Comparison of ENCODE assay signal across 15 cellular contexts in the genomic region with DNA sequence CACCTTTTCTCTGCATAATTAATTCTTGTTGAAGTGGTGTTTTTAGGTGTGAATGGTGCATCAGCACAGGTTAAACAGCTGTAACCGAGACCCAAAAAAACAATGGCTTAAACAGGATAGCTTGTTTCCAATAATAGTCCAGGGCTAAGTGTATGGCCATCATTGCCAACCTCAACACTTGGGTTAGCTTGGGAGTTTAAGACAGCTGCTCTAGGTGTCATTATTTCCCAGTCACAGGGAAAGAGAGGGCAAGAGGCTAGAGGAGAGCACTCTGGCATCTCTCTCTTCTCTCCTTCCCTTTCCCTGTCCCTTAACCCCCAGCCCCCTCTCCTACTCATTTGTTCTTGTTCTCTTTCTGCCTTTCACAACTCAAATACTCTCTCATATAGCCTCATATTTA. TPM values are rescaled to one million over a fixed set of nuclear protein-coding genes. Genes with fewer than 3 reads are reported as not detected.
DNase-seq lines count a peak whose midpoint lies in the region; ATAC-seq, FAIRE-seq and TF ChIP-seq lines count a peak whose summit lies in the region.
"Had no signal": no experiment of that assay in that cellular context is flagged by ENCODE, and none has a peak within 500 bp of the region (broad histone marks: within the 10 kb centered on the region; RNA-seq: fewer than 3 reads in every experiment).

No MANE protein-coding gene starts in this region.

- peaks cover 83% of the 10 kb centered on the region for H3K79me2 ChIP-seq in K562 (ENCODE audit: control insufficient read depth, insufficient read depth, low read length)

- H3K27me3 ChIP-seq in K562 (ENCODE audit: control insufficient read depth in 2 of 2, insufficient read depth in 2 of 2, low read length in 2 of 2) (no peaks in the 10 kb centered on the region), small intestine (ENCODE audit: control insufficient read depth in 2 of 2, insufficient read depth in 2 of 2, low read length in 2 of 2) (no peaks in the 10 kb centered on the region)

- intact Hi-C loops in left ventricle myocardium superior (cut with micrococcal nuclease) (no loop called here), Right ventricle myocardium superior (cut with DNase I) (no loop called here), K562 (cut with micrococcal nuclease) (no loop called here)

- 83% methylated on average over 1 of the region's 1 CpG for WGBS in K562 (ENCODE audit: insufficient coverage, low coverage, missing lambda C conversion rate)
- 85 to 95% (median 93%) methylated on average over 1 of the region's 1 CpG for WGBS in small intestine, 3 donors

- H3K27ac ChIP-seq in K562 (ENCODE audit: extremely low read depth, low read depth, low read length): no peak overlapping the region
- H3K27ac ChIP-seq in small intestine (ENCODE audit: low read depth in 1 of 2, low read length in 1 of 2): no peak overlapping the region
- H3K27ac ChIP-seq: C4-2B, RWPE1 had no signal

- in situ Hi-C loops in K562 (cut with MboI): no loop called here

- DNase-seq in left ventricle myocardium superior (no peak), Right ventricle myocardium superior (no peak), K562 (ENCODE audit: extremely low read depth in 1 of 4, low spot score in 3 of 4) (no peak), naive B cell (no peak), NCI-H774 (lab: John Stamatoyannopoulos, UW) (no peak), small intestine (no peak), SW 1271 (lab: John Stamatoyannopoulos, UW) (no peak), AG20443 (ENCODE audit: low spot score) (no peak)
- DNase-seq: H9, MV-4-11, NCI-H1417, NCI-H2029, NCI-H748 treated with DMSO at 0.1 percent for 48 hours had no signal

- no peaks in the 10 kb centered on the region for H4K20me1 ChIP-seq in K562 (replicated peaks; ENCODE audit: control insufficient read depth, insufficient read depth, low read length)

- no peak for TF ChIP-seq POLR2A in K562 (conservative IDR thresholded peaks at IDR 0.05)

- peaks cover 8 to 9% of the 10 kb centered on the region in 2 donors for H3K36me3 Mint-ChIP-seq in naive B cell

- POLR2A ChIA-PET in K562 (lab: Yijun Ruan, JAX): interaction anchor here (0.6 to 1.2 kb wide), 4 partner anchors 10 to 466 kb away, joined by 3 to 4 read pairs (median 4); no protein-coding TSS in a partner anchor

- no peak overlapping the region for H2AFZ ChIP-seq in K562 (ENCODE audit: low read depth, low read length)

- TF ChIP-seq RAD21 in K562 (CRISPR knock-in tag; conservative IDR thresholded peaks at IDR 0.05 in 1 of 2, IDR thresholded peaks at IDR 0.05 in 1 of 2): no peak

- ATAC-seq in left ventricle myocardium superior: peak; percentile 30
- no peak for ATAC-seq in Right ventricle myocardium superior (ENCODE audit: poor library complexity)
- ATAC-seq in K562: peak; percentile 41
- no peak for ATAC-seq in naive B cell (ENCODE audit: low read depth in 2 of 2)

- peaks cover 29 to 39% (median 35%) of the 10 kb centered on the region in 3 donors for H3K4me1 Mint-ChIP-seq in naive B cell

- no TSS peak for BruUV-seq in K562 (replicated peaks; lab: Mats Ljungman, UMichigan)

- no peak overlapping the region for H3K4me2 ChIP-seq in K562 (ENCODE audit: insufficient read depth, low read length)

- H3K27ac Mint-ChIP-seq in naive B cell: peak overlapping the region in 4 of 6 donors; percentile 13 to 89 (median 30)
- H3K27ac Mint-ChIP-seq: H9 had no signal

- H3K4me1 ChIP-seq in K562 (replicated peaks in 1 of 2; ENCODE audit: control insufficient read depth in 2 of 2, insufficient read depth in 2 of 2, low read length in 2 of 2) (0 out of 5 replicates have a peak, but pooled peaks cover 0 to 3% of the 10 kb centered on the region in 2 experiments), small intestine (ENCODE audit: control insufficient read depth in 2 of 2, insufficient read depth in 1 of 2, low read depth in 1 of 2, low read length in 1 of 2) (no peaks in the 10 kb centered on the region)

- peaks cover 32% of the 10 kb centered on the region; the same call in 2 of the 3 replicates for H3K36me3 ChIP-seq in K562 (ENCODE audit: control insufficient read depth, insufficient read depth, low read length)
- H3K36me3 ChIP-seq in small intestine (ENCODE audit: control insufficient read depth in 2 of 2, insufficient read depth in 2 of 2, low read length in 2 of 2): peaks cover 0 to 4% of the 10 kb centered on the region in 2 donors

- no peaks in the 10 kb centered on the region for H3K27me3 Mint-ChIP-seq in naive B cell

- H3K4me3 Mint-ChIP-seq in naive B cell: no peak overlapping the region
- H3K4me3 Mint-ChIP-seq: H9 had no signal

- no peak for TF ChIP-seq CTCF in K562 (IDR thresholded peaks at IDR 0.05 in 2 of 3, conservative IDR thresholded peaks at IDR 0.05 in 1 of 3; ENCODE audit: insufficient read depth in 2 of 3, low read depth in 1 of 3, low read length in 3 of 3)

- H3K9ac ChIP-seq in K562 (ENCODE audit: insufficient read depth in 1 of 2, low read depth in 2 of 2, low read length in 2 of 2): no peak overlapping the region

- H3K4me3 ChIP-seq in K562 (no peak overlapping the region), small intestine (ENCODE audit: low read depth in 1 of 2, low read length in 2 of 2) (no peak overlapping the region)

- no peaks in the 10 kb centered on the region for H3K9me3 Mint-ChIP-seq in naive B cell
- H3K9me3 Mint-ChIP-seq: H9 had no signal

- TF ChIP-seq EP300 in K562 (IDR thresholded peaks at IDR 0.05; ENCODE audit: low read length): no peak

- CTCF ChIA-PET in K562 (lab: Yijun Ruan, JAX; ENCODE audit: low intra/inter-chr PET ratio): no interaction called here

- H3K9me3 ChIP-seq in K562 (replicated peaks; ENCODE audit: control insufficient read depth, insufficient read depth, low read depth, low read length) (no peaks in the 10 kb centered on the region), small intestine (ENCODE audit: control insufficient read depth, low read depth) (no peaks in the 10 kb centered on the region)

- no peak for FAIRE-seq in K562 (lab: Jason Lieb, UNC)
- no peak for FAIRE-seq in small intestine (lab: Jason Lieb, UNC)

- H3K9me1 ChIP-seq in K562 (ENCODE audit: control insufficient read depth, insufficient read depth, low read length): peaks cover 3% of the 10 kb centered on the region

TF ChIP-seq in K562, 482 proteins besides CTCF, POLR2A, EP300 and RAD21 (continues in another document):
- TF ChIP-seq LARP7 (IDR thresholded peaks at IDR 0.05) (no peak), REST (CRISPR knock-in tag; IDR thresholded peaks at IDR 0.05; ENCODE audit: low read depth) (no peak), ZNF644 (tag; IDR thresholded peaks at IDR 0.05; ENCODE audit: low read depth) (no peak), SREBF2 (CRISPR knock-in tag; IDR thresholded peaks at IDR 0.05) (no peak), ZNF140 (CRISPR knock-in tag; IDR thresholded peaks at IDR 0.05) (no peak), PHF8 (IDR thresholded peaks at IDR 0.05; ENCODE audit: borderline replicate concordance, low read length) (no peak), MYC (IDR thresholded peaks at IDR 0.05; ENCODE audit: low read depth, low read length) (no peak), MYC (CRISPR knock-in tag; IDR thresholded peaks at IDR 0.05; ENCODE audit: borderline replicate concordance, low read depth) (no peak), HDAC6 (IDR thresholded peaks at IDR 0.05; ENCODE audit: low read depth, low read length) (no peak)

RNA-seq across cellular contexts. Expression of gene BIRC6, which starts 21.1 kb away (rescaled TPM):
- 32.3 TPM for total RNA-seq in left ventricle myocardium superior
- 32.9 TPM for total RNA-seq in Right ventricle myocardium superior
- 422 and 1,015 TPM in 2 replicates for total RNA-seq in K562 (2011; cell fraction: chromatin; rRNA removed; ENCODE audit: low replicate concordance)
- total RNA-seq in K562 (2011; cell fraction: nucleolus; rRNA removed): 144 and 218 TPM in 2 replicates
- total RNA-seq in K562 (2011; cell fraction: nucleoplasm; rRNA removed): 276 and 284 TPM in 2 replicates
- 49.8 and 73.8 TPM in 2 replicates for total RNA-seq in K562 (2014; rRNA removed)
- total RNA-seq in K562 (2014; rRNA removed; fragmentation: Illumina TruSeq; extraction: Trizol): 91.9 and 101 TPM in 2 replicates
- total RNA-seq in K562 (2015; rRNA removed; fragmentation: Illumina TruSeq; extraction: Trizol): 94.9 and 110 TPM in 2 replicates
- 72.1 and 73.8 TPM in 2 replicates for total RNA-seq in K562 (2021)
- polyA plus RNA-seq in K562 (2011; rRNA removed): 69.5 and 75.3 TPM in 2 replicates
- polyA plus RNA-seq in K562 (2011; cell fraction: cytosol; rRNA removed): 51.1 and 59.8 TPM in 2 replicates
- polyA plus RNA-seq in K562 (2011; cell fraction: nucleus; rRNA removed): 104 and 136 TPM in 2 replicates
- 27.2 and 29.0 TPM in 2 replicates for polyA plus RNA-seq in K562 (2012)
- 34.1 and 37.1 TPM in 2 replicates for polyA plus RNA-seq in K562 (2014; fragmentation: Illumina TruSeq; extraction: Trizol)
- 10 to 100 TPM; 18.8 to 30.7 TPM for polyA plus RNA-seq in K562 (2014; fragmentation: Nextera tagmentation; extraction: Ambion mirVana)
- 27.8 and 28.1 TPM in 2 replicates for polyA plus RNA-seq in K562 (2014; rRNA removed)
- polyA minus RNA-seq in K562 (2011; rRNA and poly(A)+ RNA removed): 792 and 858 TPM in 2 replicates
- polyA minus RNA-seq in K562 (2011; cell fraction: cytosol; rRNA and poly(A)+ RNA removed): 140 and 175 TPM in 2 replicates
- polyA minus RNA-seq in K562 (2011; cell fraction: nucleus; rRNA and poly(A)+ RNA removed): 201 and 344 TPM in 2 replicates
- polyA plus RNA-seq in naive B cell (ENCODE audit: low read depth in 6 of 6): 10 to 100 TPM; 16.3 to 47.1 (median 35.8) TPM
- 10 to 100 TPM; 14.6 to 22.1 (median 19.1) TPM for polyA plus RNA-seq in small intestine

Comparison
In these comparisons a context has a peak if more than half of its experiments do, and no peak if none do; other contexts are left out.
1. ATAC-seq: peak in left ventricle myocardium superior (single experiment) and K562 (single experiment); none in Right ventricle myocardium superior (single experiment) and naive B cell (0 of 2).